In the genomic region with DNA sequence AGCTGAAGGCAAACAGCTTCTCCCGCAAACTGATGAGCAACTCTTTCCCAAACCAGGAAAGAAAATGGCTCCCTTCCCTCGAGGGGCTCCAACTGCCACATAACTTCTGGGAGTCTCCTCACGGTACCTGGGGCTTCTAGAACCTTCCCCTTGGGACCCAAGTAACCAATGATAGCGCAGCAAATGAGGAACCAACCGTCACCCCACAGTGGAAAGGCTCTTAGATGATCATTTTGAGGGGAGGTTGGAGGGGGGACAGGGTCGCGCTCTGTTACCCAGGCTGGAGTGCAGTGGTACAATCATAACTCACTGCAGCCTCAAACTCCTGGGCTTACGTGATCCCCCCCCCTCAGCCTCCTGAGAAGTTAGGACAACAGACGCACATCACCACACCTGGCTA, we compare ENCODE assay signal across 1 cellular context.
TF ChIP-seq lines count a peak whose summit lies in the region.

A gene with protein sequence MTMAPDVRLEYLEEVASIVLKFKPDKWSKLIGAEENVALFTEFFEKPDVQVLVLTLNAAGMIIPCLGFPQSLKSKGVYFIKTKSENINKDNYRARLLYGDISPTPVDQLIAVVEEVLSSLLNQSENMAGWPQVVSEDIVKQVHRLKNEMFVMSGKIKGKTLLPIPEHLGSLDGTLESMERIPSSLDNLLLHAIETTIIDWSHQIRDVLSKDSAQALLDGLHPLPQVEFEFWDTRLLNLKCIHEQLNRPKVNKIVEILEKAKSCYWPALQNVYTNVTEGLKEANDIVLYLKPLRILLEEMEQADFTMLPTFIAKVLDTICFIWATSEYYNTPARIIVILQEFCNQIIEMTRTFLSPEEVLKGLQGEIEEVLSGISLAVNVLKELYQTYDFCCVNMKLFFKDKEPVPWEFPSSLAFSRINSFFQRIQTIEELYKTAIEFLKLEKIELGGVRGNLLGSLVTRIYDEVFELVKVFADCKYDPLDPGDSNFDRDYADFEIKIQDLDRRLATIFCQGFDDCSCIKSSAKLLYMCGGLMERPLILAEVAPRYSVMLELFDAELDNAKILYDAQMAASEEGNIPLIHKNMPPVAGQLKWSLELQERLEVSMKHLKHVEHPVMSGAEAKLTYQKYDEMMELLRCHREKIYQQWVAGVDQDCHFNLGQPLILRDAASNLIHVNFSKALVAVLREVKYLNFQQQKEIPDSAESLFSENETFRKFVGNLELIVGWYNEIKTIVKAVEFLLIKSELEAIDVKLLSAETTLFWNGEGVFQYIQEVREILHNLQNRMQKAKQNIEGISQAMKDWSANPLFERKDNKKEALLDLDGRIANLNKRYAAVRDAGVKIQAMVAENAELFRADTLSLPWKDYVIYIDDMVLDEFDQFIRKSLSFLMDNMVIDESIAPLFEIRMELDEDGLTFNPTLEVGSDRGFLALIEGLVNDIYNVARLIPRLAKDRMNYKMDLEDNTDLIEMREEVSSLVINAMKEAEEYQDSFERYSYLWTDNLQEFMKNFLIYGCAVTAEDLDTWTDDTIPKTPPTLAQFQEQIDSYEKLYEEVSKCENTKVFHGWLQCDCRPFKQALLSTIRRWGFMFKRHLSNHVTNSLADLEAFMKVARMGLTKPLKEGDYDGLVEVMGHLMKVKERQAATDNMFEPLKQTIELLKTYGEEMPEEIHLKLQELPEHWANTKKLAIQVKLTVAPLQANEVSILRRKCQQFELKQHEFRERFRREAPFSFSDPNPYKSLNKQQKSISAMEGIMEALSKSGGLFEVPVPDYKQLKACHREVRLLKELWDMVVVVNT (N-terminal part only) (minus strand): TSS at position 101 of the 400 bp plus-strand sequence. CDS start 2,339 bp downstream, outside the sequence.

TF ChIP-seq in GM23338, 12 proteins besides CTCF, POLR2A, EP300 and RAD21 (continued from another document):
- TF ChIP-seq, protein P1, sequence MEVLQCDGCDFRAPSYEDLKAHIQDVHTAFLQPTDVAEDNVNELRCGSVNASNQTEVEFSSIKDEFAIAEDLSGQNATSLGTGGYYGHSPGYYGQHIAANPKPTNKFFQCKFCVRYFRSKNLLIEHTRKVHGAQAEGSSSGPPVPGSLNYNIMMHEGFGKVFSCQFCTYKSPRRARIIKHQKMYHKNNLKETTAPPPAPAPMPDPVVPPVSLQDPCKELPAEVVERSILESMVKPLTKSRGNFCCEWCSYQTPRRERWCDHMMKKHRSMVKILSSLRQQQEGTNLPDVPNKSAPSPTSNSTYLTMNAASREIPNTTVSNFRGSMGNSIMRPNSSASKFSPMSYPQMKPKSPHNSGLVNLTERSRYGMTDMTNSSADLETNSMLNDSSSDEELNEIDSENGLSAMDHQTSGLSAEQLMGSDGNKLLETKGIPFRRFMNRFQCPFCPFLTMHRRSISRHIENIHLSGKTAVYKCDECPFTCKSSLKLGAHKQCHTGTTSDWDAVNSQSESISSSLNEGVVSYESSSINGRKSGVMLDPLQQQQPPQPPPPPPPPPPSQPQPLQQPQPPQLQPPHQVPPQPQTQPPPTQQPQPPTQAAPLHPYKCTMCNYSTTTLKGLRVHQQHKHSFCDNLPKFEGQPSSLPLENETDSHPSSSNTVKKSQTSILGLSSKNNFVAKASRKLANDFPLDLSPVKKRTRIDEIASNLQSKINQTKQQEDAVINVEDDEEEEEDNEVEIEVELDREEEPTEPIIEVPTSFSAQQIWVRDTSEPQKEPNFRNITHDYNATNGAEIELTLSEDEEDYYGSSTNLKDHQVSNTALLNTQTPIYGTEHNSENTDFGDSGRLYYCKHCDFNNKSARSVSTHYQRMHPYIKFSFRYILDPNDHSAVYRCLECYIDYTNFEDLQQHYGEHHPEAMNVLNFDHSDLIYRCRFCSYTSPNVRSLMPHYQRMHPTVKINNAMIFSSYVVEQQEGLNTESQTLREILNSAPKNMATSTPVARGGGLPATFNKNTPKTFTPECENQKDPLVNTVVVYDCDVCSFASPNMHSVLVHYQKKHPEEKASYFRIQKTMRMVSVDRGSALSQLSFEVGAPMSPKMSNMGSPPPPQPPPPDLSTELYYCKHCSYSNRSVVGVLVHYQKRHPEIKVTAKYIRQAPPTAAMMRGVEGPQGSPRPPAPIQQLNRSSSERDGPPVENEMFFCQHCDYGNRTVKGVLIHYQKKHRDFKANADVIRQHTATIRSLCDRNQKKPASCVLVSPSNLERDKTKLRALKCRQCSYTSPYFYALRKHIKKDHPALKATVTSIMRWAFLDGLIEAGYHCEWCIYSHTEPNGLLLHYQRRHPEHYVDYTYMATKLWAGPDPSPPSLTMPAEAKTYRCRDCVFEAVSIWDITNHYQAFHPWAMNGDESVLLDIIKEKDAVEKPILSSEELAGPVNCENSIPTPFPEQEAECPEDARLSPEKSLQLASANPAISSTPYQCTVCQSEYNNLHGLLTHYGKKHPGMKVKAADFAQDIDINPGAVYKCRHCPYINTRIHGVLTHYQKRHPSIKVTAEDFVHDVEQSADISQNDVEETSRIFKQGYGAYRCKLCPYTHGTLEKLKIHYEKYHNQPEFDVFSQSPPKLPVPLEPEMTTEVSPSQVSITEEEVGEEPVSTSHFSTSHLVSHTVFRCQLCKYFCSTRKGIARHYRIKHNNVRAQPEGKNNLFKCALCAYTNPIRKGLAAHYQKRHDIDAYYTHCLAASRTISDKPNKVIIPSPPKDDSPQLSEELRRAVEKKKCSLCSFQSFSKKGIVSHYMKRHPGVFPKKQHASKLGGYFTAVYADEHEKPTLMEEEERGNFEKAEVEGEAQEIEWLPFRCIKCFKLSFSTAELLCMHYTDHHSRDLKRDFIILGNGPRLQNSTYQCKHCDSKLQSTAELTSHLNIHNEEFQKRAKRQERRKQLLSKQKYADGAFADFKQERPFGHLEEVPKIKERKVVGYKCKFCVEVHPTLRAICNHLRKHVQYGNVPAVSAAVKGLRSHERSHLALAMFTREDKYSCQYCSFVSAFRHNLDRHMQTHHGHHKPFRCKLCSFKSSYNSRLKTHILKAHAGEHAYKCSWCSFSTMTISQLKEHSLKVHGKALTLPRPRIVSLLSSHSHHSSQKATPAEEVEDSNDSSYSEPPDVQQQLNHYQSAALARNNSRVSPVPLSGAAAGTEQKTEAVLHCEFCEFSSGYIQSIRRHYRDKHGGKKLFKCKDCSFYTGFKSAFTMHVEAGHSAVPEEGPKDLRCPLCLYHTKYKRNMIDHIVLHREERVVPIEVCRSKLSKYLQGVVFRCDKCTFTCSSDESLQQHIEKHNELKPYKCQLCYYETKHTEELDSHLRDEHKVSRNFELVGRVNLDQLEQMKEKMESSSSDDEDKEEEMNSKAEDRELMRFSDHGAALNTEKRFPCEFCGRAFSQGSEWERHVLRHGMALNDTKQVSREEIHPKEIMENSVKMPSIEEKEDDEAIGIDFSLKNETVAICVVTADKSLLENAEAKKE (CRISPR knock-in tag; IDR thresholded peaks at IDR 0.05): no peak
- no peak for TF ChIP-seq EZH2 (IDR thresholded peaks at IDR 0.05; ENCODE audit: low read depth, unreplicated experiment)
- TF ChIP-seq ZNF114 (CRISPR knock-in tag; IDR thresholded peaks at IDR 0.05): no peak
- TF ChIP-seq, protein P2, sequence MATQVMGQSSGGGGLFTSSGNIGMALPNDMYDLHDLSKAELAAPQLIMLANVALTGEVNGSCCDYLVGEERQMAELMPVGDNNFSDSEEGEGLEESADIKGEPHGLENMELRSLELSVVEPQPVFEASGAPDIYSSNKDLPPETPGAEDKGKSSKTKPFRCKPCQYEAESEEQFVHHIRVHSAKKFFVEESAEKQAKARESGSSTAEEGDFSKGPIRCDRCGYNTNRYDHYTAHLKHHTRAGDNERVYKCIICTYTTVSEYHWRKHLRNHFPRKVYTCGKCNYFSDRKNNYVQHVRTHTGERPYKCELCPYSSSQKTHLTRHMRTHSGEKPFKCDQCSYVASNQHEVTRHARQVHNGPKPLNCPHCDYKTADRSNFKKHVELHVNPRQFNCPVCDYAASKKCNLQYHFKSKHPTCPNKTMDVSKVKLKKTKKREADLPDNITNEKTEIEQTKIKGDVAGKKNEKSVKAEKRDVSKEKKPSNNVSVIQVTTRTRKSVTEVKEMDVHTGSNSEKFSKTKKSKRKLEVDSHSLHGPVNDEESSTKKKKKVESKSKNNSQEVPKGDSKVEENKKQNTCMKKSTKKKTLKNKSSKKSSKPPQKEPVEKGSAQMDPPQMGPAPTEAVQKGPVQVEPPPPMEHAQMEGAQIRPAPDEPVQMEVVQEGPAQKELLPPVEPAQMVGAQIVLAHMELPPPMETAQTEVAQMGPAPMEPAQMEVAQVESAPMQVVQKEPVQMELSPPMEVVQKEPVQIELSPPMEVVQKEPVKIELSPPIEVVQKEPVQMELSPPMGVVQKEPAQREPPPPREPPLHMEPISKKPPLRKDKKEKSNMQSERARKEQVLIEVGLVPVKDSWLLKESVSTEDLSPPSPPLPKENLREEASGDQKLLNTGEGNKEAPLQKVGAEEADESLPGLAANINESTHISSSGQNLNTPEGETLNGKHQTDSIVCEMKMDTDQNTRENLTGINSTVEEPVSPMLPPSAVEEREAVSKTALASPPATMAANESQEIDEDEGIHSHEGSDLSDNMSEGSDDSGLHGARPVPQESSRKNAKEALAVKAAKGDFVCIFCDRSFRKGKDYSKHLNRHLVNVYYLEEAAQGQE (IDR thresholded peaks at IDR 0.05; ENCODE audit: unreplicated experiment): no peak
- no peak for TF ChIP-seq JUNB (IDR thresholded peaks at IDR 0.05; ENCODE audit: unreplicated experiment)
- no peak for TF ChIP-seq CREB1 (CRISPR knock-in tag; IDR thresholded peaks at IDR 0.05; ENCODE audit: low read depth)
- TF ChIP-seq ZNF331 (CRISPR knock-in tag; IDR thresholded peaks at IDR 0.05; ENCODE audit: low read depth): no peak
- no peak for TF ChIP-seq POLR2AphosphoS5 (IDR thresholded peaks at IDR 0.05; ENCODE audit: low read depth)
- TF ChIP-seq, protein P3, sequence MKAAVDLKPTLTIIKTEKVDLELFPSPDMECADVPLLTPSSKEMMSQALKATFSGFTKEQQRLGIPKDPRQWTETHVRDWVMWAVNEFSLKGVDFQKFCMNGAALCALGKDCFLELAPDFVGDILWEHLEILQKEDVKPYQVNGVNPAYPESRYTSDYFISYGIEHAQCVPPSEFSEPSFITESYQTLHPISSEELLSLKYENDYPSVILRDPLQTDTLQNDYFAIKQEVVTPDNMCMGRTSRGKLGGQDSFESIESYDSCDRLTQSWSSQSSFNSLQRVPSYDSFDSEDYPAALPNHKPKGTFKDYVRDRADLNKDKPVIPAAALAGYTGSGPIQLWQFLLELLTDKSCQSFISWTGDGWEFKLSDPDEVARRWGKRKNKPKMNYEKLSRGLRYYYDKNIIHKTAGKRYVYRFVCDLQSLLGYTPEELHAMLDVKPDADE (IDR thresholded peaks at IDR 0.05): no peak
